8 cellular contexts compared by ENCODE assay signal in the genomic region with DNA sequence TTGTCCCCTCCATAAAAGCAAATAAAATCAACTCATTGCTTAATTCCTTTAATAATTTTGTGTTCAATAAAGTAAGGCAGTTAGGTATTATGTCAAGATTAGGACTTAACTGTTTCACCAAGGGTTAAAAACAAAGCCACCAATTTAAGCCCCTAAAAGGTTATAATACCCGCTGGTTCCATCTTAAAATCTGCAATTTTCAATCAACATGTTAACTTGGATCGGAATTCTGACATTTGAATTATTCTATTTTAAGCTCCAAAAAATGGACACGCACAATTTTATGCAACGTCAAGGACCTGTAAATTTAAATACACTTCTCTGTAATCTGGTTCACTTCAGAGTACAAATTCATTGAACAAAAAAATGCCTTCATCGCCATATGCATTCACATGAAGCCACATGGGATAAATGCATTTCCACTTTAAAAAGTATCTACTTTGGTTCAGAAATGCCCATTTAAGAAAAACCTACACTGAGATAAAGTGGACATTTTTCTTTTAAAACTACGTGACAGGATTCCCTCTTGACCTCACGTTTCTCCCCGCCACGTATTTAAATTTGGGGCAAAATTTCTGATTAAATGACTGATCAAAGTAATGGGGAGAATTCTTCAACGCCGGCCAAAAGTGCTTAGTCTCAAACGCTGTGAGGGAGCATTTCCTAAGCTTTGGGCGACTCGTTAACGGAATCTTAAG. TPM values are rescaled to one million over a fixed set of nuclear protein-coding genes. Genes with fewer than 3 reads are reported as not detected.
DNase-seq lines count a peak whose midpoint lies in the region; TF ChIP-seq lines count a peak whose summit lies in the region.

No MANE protein-coding gene starts in this region.

- peak overlapping the region; percentile 96 for H3K27ac ChIP-seq in caudate nucleus (ENCODE audit: low read depth, low read length)

- peaks cover 33% of the 10 kb centered on the region for H3K4me1 Mint-ChIP-seq in mesothelial cell of epicardium

- TF ChIP-seq CTCF in GM12864 (IDR thresholded peaks at IDR 0.05; ENCODE audit: low read depth, low read length, missing control alignments) (no peak), mesothelial cell of epicardium (IDR thresholded peaks at IDR 0.05; ENCODE audit: unreplicated experiment) (no peak)

- no peaks in the 10 kb centered on the region for H3K9me3 Mint-ChIP-seq in mesothelial cell of epicardium

- peak overlapping the region; percentile 97 for H3K4me3 Mint-ChIP-seq in mesothelial cell of epicardium

- H3K4me3 ChIP-seq in GM12864 (ENCODE audit: low read depth, low read length): peak overlapping the region; percentile 66

- peaks cover 3% of the 10 kb centered on the region for H3K36me3 Mint-ChIP-seq in mesothelial cell of epicardium

- DNase-seq in GM12864 (ENCODE audit: low read depth) (no peak), NCI-H1694 (lab: John Stamatoyannopoulos, UW) (peak; percentile 6), caudate nucleus (lab: John Stamatoyannopoulos, UW) (no peak), mesothelial cell of epicardium (ENCODE audit: low spot score in 2 of 2, unreplicated experiment in 2 of 2) (no peak), NCI-H1930 (lab: John Stamatoyannopoulos, UW) (no peak), hippocampal formation (lab: John Stamatoyannopoulos, UW) (no peak), NCI-H146 treated with DMSO at 0.1 percent for 48 hours (lab: John Stamatoyannopoulos, UW; ENCODE audit: unreplicated experiment) (no peak)
- no peak for DNase-seq in stimulated activated CD4-positive, alpha-beta T cell treated with anti-CD3 and anti-CD28 coated beads, Interleukin-4, amount 100 ng/mL, for 24 hours

- H3K27ac Mint-ChIP-seq in mesothelial cell of epicardium: peak overlapping the region; percentile 100

- no peaks in the 10 kb centered on the region for H3K27me3 Mint-ChIP-seq in mesothelial cell of epicardium (ENCODE audit: low read depth)

RNA-seq across cellular contexts. Expression of a gene that starts 0.7 kb away (rescaled TPM):
- total RNA-seq in mesothelial cell of epicardium: 4.9 to 7.1 TPM (median 5.2 TPM) in 3 replicates

RNA-seq across cellular contexts. Expression of a gene that starts 0.9 kb away (rescaled TPM):
- total RNA-seq in mesothelial cell of epicardium: 79.4 to 80.2 TPM (median 80.0 TPM) in 3 replicates
